In genomic region chr16:73069581-73070262, GRCh38 we compare ENCODE assay signal across 8 cellular contexts. TPM values are rescaled to one million over a fixed set of nuclear protein-coding genes. Genes with fewer than 3 reads are reported as not detected.
DNase-seq lines count a peak whose midpoint lies in the region; ATAC-seq and TF ChIP-seq lines count a peak whose summit lies in the region.

No MANE protein-coding gene starts in this region.

- H3K4me1 ChIP-seq in cardiac muscle cell (ENCODE audit: low read depth) (peaks cover 12% of the 10 kb centered on the region), endodermal cell (ENCODE audit: control insufficient read depth, insufficient read depth, low read length) (peaks cover 3% of the 10 kb centered on the region)

- H3K27me3 Mint-ChIP-seq in endodermal cell (ENCODE audit: insufficient read depth) (peaks cover 96% of the 10 kb centered on the region), nephron progenitor cell (ENCODE audit: low read depth, poor library complexity) (peaks cover 57% of the 10 kb centered on the region), type B pancreatic cell (peaks cover 40% of the 10 kb centered on the region)

- TF ChIP-seq CTCF in cardiac muscle cell (IDR thresholded peaks at IDR 0.05; ENCODE audit: low read depth, low read length), result no peak
- no peak for TF ChIP-seq CTCF in endodermal cell (conservative IDR thresholded peaks at IDR 0.05)
- TF ChIP-seq CTCF in nephron progenitor cell (IDR thresholded peaks at IDR 0.05), result no peak
- no peak for TF ChIP-seq CTCF in type B pancreatic cell (conservative IDR thresholded peaks at IDR 0.05)

- H3K36me3 Mint-ChIP-seq in endodermal cell (ENCODE audit: low read depth) (no peaks in the 10 kb centered on the region), nephron progenitor cell (ENCODE audit: low read depth) (no peaks in the 10 kb centered on the region), type B pancreatic cell (no peaks in the 10 kb centered on the region)

- DNase-seq in cardiac muscle cell (ENCODE audit: low read depth in 1 of 2, low spot score in 1 of 2) (no peak), left ventricle myocardium superior (no peak), endodermal cell (peak; percentile 35), nephron progenitor cell (no peak), type B pancreatic cell (ENCODE audit: extremely low spot score, unreplicated experiment) (no peak), HUDEP-2 (lab: John Stamatoyannopoulos, UW; ENCODE audit: unreplicated experiment in 76 of 76) (no peak)

- H3K27me3 ChIP-seq in cardiac muscle cell (peaks cover 54% of the 10 kb centered on the region), endodermal cell (ENCODE audit: control insufficient read depth, insufficient read depth, low read length, poor library complexity, severe bottlenecking) (peaks cover 90% of the 10 kb centered on the region)

- H3K27ac ChIP-seq in cardiac muscle cell (peak overlapping the region; percentile 44), endodermal cell (ENCODE audit: low read depth, low read length) (no peak overlapping the region)

- ATAC-seq in left ventricle myocardium superior (no peak), GM18870 (IDR thresholded peaks at IDR 0.05; ENCODE audit: unreplicated experiment) (no peak), HG02938 (IDR thresholded peaks at IDR 0.05; ENCODE audit: unreplicated experiment) (no peak)

- WGBS in endodermal cell (ENCODE audit: insufficient coverage in 1 of 2, insufficient read length in 1 of 2), 2 experiments, result 84 to 87% methylated on average over 5 of the region's 5 CpGs

- H3K4me3 ChIP-seq in cardiac muscle cell, result peak overlapping the region; percentile 15
- no peak overlapping the region for H3K4me3 ChIP-seq in endodermal cell (ENCODE audit: low read length)

- peaks cover 12% of the 10 kb centered on the region for H3K4me1 Mint-ChIP-seq in endodermal cell
- H3K4me1 Mint-ChIP-seq in nephron progenitor cell, result peaks cover 58% of the 10 kb centered on the region
- peaks cover 45% of the 10 kb centered on the region for H3K4me1 Mint-ChIP-seq in type B pancreatic cell (ENCODE audit: unreplicated experiment)

- H3K27ac Mint-ChIP-seq in endodermal cell (no peak overlapping the region), nephron progenitor cell (no peak overlapping the region), type B pancreatic cell (peak overlapping the region; percentile 95)

- no peaks in the 10 kb centered on the region for H3K9me3 Mint-ChIP-seq in endodermal cell
- no peaks in the 10 kb centered on the region for H3K9me3 Mint-ChIP-seq in nephron progenitor cell
- no peaks in the 10 kb centered on the region for H3K9me3 Mint-ChIP-seq in type B pancreatic cell

- intact Hi-C loops in left ventricle myocardium superior (cut with micrococcal nuclease), result no loop called here

- H3K36me3 ChIP-seq in cardiac muscle cell, result no peaks in the 10 kb centered on the region
- no peaks in the 10 kb centered on the region for H3K36me3 ChIP-seq in endodermal cell (ENCODE audit: control insufficient read depth, insufficient read depth, low read length)

- H3K9ac ChIP-seq in endodermal cell (ENCODE audit: extremely low read depth, low read length, poor library complexity, severe bottlenecking), result no peak overlapping the region

- peak overlapping the region; percentile 66 for H3K4me3 Mint-ChIP-seq in endodermal cell
- H3K4me3 Mint-ChIP-seq in nephron progenitor cell, result peak overlapping the region; percentile 79
- peak overlapping the region; percentile 90 for H3K4me3 Mint-ChIP-seq in type B pancreatic cell

- H3K9me3 ChIP-seq in cardiac muscle cell (ENCODE audit: low read depth) (no peaks in the 10 kb centered on the region), endodermal cell (ENCODE audit: control insufficient read depth, low read length) (no peaks in the 10 kb centered on the region)

RNA-seq across cellular contexts. Expression of gene ZFHX3, which starts 21.8 kb away (rescaled TPM):
- total RNA-seq in cardiac muscle cell (6.6 and 12.2 TPM in 2 replicates), left ventricle myocardium superior (8.1 TPM), endodermal cell (1 to 10 TPM in 1 of 2 donors, under 1 TPM in 1; 0.79 to 2.2 TPM), type B pancreatic cell (ENCODE audit: low replicate concordance) (47.4 and 48.5 TPM in 2 replicates)
- polyA plus RNA-seq in cardiac muscle cell, result 6.7 and 8.4 TPM in 2 replicates
- polyA plus RNA-seq in endodermal cell (2013, experiment 1 of 2), result 9.3 TPM
- 10.4 TPM for polyA plus RNA-seq in endodermal cell (2013, experiment 2 of 2)
